25 cellular contexts compared by ENCODE assay signal in the genomic region with DNA sequence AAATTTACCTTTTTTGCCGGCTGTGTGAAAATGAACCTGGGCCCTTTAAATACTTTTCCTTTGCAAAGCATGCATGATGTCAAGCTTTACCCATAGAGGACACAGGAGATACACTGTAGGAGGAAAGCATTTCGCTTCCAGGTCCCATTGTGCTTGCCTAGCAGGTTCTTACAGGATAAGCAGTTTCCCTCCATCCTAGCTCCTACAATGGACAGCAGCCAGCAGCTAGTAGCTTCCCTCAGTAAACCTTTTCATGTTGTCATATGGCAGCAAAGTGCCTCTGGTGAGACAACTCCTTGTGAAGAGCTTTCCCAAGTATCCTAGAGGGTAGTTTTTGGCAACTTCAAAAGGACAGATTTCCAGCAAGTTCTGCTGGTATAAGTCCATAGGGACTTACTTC.
DNase-seq lines count a peak whose midpoint lies in the region; ATAC-seq, FAIRE-seq and TF ChIP-seq lines count a peak whose summit lies in the region.
"Had no signal": no experiment of that assay in that cellular context is flagged by ENCODE, and none has a peak within 500 bp of the region (broad histone marks: within the 10 kb centered on the region; RNA-seq: fewer than 3 reads in every experiment).

No MANE protein-coding gene starts in this region.

- H3K36me3 Mint-ChIP-seq in GM23338 (ENCODE audit: low read depth), result no peaks in the 10 kb centered on the region
- H3K36me3 Mint-ChIP-seq: CD4-positive, CD25-positive, alpha-beta regulatory T cell; IgD-negative memory B cell had no signal

- H3K9me3 Mint-ChIP-seq in GM23338, result no peaks in the 10 kb centered on the region
- H3K9me3 Mint-ChIP-seq: HFFc6, IgD-negative memory B cell had no signal

- H4K91ac ChIP-seq in H1 (replicated peaks; ENCODE audit: insufficient read length, low read length), result no peak overlapping the region

- H3K27me3 Mint-ChIP-seq in GM23338 (ENCODE audit: insufficient read depth, low read depth, poor library complexity), result no peaks in the 10 kb centered on the region

- H2AK5ac ChIP-seq in H1 (ENCODE audit: low read depth, low read length), result no peak overlapping the region

- H3K4me1 ChIP-seq in GM23338 (ENCODE audit: insufficient read depth) (no peaks in the 10 kb centered on the region), H1 (replicated peaks in 1 of 4; ENCODE audit: control insufficient read depth in 3 of 4, insufficient read depth in 4 of 4, low read length in 3 of 4) (no peaks in the 10 kb centered on the region), right lobe of liver (peaks cover 0 to 23% (median 0%) of the 10 kb centered on the region in 4 donors)
- H3K4me1 ChIP-seq: SJCRH30 had no signal

- H3K79me2 ChIP-seq in GM23338 (replicated peaks; ENCODE audit: insufficient read depth) (peaks cover 51% of the 10 kb centered on the region), H1 (ENCODE audit: control insufficient read depth in 1 of 2, insufficient read depth in 2 of 2, low read length in 2 of 2) (peaks cover 0 to 28% of the 10 kb centered on the region in 2 experiments; a peak in 2 of 4 replicates)

- no peaks in the 10 kb centered on the region for H3K27me3 ChIP-seq in GM23338 (ENCODE audit: insufficient read depth)
- H3K27me3 ChIP-seq in H1 (replicated peaks in 1 of 4; ENCODE audit: control insufficient read depth in 3 of 4, extremely low read depth in 1 of 4, insufficient read depth in 3 of 4, low read length in 3 of 4), result no peaks in the 10 kb centered on the region
- no peaks in the 10 kb centered on the region for H3K27me3 ChIP-seq in right lobe of liver
- H3K27me3 ChIP-seq: SJCRH30 had no signal

- no peak overlapping the region for H3K4me2 ChIP-seq in GM23338
- no peak overlapping the region for H3K4me2 ChIP-seq in H1 (ENCODE audit: insufficient read depth in 1 of 2, low read depth in 2 of 2, low read length in 2 of 2)

- H4K5ac ChIP-seq in H1 (ENCODE audit: insufficient read length, low read depth, low read length), result no peak overlapping the region

- POLR2A ChIA-PET in H1 (lab: Charles Lee; ENCODE audit: partially characterized antibody), result no interaction called here

- H3K18ac ChIP-seq in H1 (ENCODE audit: extremely low read depth, low read length), result no peak overlapping the region

- H3K4me3 ChIP-seq in GM23338 (no peak overlapping the region), LNCaP clone FGC (ENCODE audit: low read depth, low read length) (no peak overlapping the region), H1 (ENCODE audit: extremely low read depth in 1 of 4, insufficient read depth in 2 of 4, low read depth in 3 of 4, low read length in 4 of 4) (no peak overlapping the region), right lobe of liver (no peak overlapping the region)
- H3K4me3 ChIP-seq: GM23248, SJCRH30 had no signal

- no peaks in the 10 kb centered on the region for H3K9me3 ChIP-seq in H1 (ENCODE audit: insufficient read depth in 2 of 2, low read depth in 1 of 2, low read length in 1 of 2)
- no peaks in the 10 kb centered on the region for H3K9me3 ChIP-seq in right lobe of liver
- H3K9me3 ChIP-seq: Caco-2, SJCRH30 had no signal

- H3K4me3 Mint-ChIP-seq in GM23338, result no peak overlapping the region
- H3K4me3 Mint-ChIP-seq: B cell; CD4-positive, CD25-positive, alpha-beta regulatory T cell; HFFc6; IgD-negative memory B cell had no signal

- H3K4ac ChIP-seq in H1 (replicated peaks; ENCODE audit: insufficient read length, low read depth, low read length), result no peak overlapping the region

- H3K23me2 ChIP-seq in H1 (ENCODE audit: low read depth, low read length), result no peaks in the 10 kb centered on the region

- intact Hi-C loops in right lobe of liver (cut with DNase I), result no loop called here
- intact Hi-C loops in cardiac septum (cut with DNase I), result no loop called here

- TF ChIP-seq RAD21 in H1 (IDR thresholded peaks at IDR 0.05 in 1 of 2, conservative IDR thresholded peaks at IDR 0.05 in 1 of 2; ENCODE audit: low read depth in 2 of 2, low read length in 2 of 2), result no peak

- H2BK120ac ChIP-seq in H1 (replicated peaks; ENCODE audit: low read depth, low read length), result no peak overlapping the region

- peaks cover 7% of the 10 kb centered on the region; the same call in 2 of the 3 replicates for H3K4me1 Mint-ChIP-seq in GM23338
- H3K4me1 Mint-ChIP-seq: B cell; CD4-positive, CD25-positive, alpha-beta regulatory T cell; IgD-negative memory B cell had no signal

- no peak overlapping the region for H2BK5ac ChIP-seq in H1 (ENCODE audit: low read depth, low read length)

- ATAC-seq in GM23338 (peak; percentile 86), right lobe of liver (peak in 3 of 4 donors; percentile 20 to 36 (median 26)), HG02571 (IDR thresholded peaks at IDR 0.05; ENCODE audit: unreplicated experiment) (no peak), HG03097 (IDR thresholded peaks at IDR 0.05; ENCODE audit: low FRiP score, unreplicated experiment) (no peak), HG02610 (IDR thresholded peaks at IDR 0.05; ENCODE audit: unreplicated experiment) (no peak)

- H3K36me3 ChIP-seq in GM23338 (ENCODE audit: insufficient read depth) (no peaks in the 10 kb centered on the region), H1 (ENCODE audit: control insufficient read depth in 2 of 4, insufficient read depth in 4 of 4, low read length in 3 of 4) (no peaks in the 10 kb centered on the region), right lobe of liver (no peaks in the 10 kb centered on the region)
- H3K36me3 ChIP-seq: SJCRH30 had no signal

- H4K20me1 ChIP-seq in GM23338 (replicated peaks; ENCODE audit: insufficient read depth) (peaks cover 7% of the 10 kb centered on the region; the same call in 1 of the 2 replicates), H1 (replicated peaks in 1 of 2; ENCODE audit: control insufficient read depth in 1 of 2, insufficient read depth in 2 of 2, low read length in 2 of 2) (peaks cover 2% of the 10 kb centered on the region in 2 experiments)

- no peak overlapping the region for H4K8ac ChIP-seq in H1 (ENCODE audit: extremely low read depth, insufficient read depth, low read length)

- TF ChIP-seq POLR2A in H1 (IDR thresholded peaks at IDR 0.05; ENCODE audit: control extremely low read depth in 1 of 2, low read depth in 2 of 2, low read length in 2 of 2), result no peak
- TF ChIP-seq POLR2A in right lobe of liver (IDR thresholded peaks at IDR 0.05), result no peak

- no peak for TF ChIP-seq EP300 in H1 (IDR thresholded peaks at IDR 0.05; ENCODE audit: borderline replicate concordance in 1 of 2, low read depth in 2 of 2, low read length in 2 of 2)

- H2BK12ac ChIP-seq in H1 (ENCODE audit: low read depth, low read length), result no peak overlapping the region

- peak; percentile 48 for DNase-seq in GM23338 (ENCODE audit: low spot score)
- peak; percentile 68 for DNase-seq in LNCaP clone FGC (ENCODE audit: low read depth)
- no peak for DNase-seq in H1 (ENCODE audit: low read depth in 1 of 2, low spot score in 2 of 2)
- no peak for DNase-seq in right lobe of liver
- DNase-seq in cardiac septum (ENCODE audit: low spot score), result no peak
- DNase-seq: ACHN; Caco-2; CD4-positive, CD25-positive, alpha-beta regulatory T cell; DMS79; GM23248; HFFc6; NCI-H1105 treated with DMSO at 0.1 percent for 48 hours; NCI-H1694 treated with DMSO at 0.1 percent for 48 hours; NCI-H2171; NCI-H748 treated with DMSO at 0.1 percent for 48 hours; OCI-M1; SJCRH30 had no signal

- no peak overlapping the region for H3K14ac ChIP-seq in H1 (ENCODE audit: insufficient read length)

- H2BK20ac ChIP-seq in H1 (ENCODE audit: low read length), result no peak overlapping the region

- H3K27ac ChIP-seq in GM23338 (ENCODE audit: low read depth) (0 out of 2 replicates have a peak overlapping the region, but pooled peaks have one; percentile 27), H1 (ENCODE audit: low read depth, low read length) (no peak overlapping the region), right lobe of liver (no peak overlapping the region)
- H3K27ac ChIP-seq: GM23248, RWPE1, SJCRH30 had no signal

- no peak overlapping the region for H3K27ac Mint-ChIP-seq in GM23338
- H3K27ac Mint-ChIP-seq: B cell; CD4-positive, CD25-positive, alpha-beta regulatory T cell; HFFc6; IgD-negative memory B cell had no signal

- no peak overlapping the region for H3K9ac ChIP-seq in H1 (replicated peaks in 1 of 4; ENCODE audit: extremely low read depth in 1 of 4, low read depth in 3 of 4, low read length in 3 of 4)
- H3K9ac ChIP-seq: GM23248 had no signal

- no peak overlapping the region for H2BK15ac ChIP-seq in H1 (ENCODE audit: low read length)

- H3K79me1 ChIP-seq in H1 (ENCODE audit: low read depth, low read length), result no peaks in the 10 kb centered on the region

- CTCF ChIA-PET in H1 (lab: Charles Lee; ENCODE audit: partially characterized antibody), result interaction anchor here (0.6 to 1.7 kb wide), 5 partner anchors 13 to 116 kb away, joined by 3 to 8 read pairs (median 4); no protein-coding TSS in a partner anchor

- no peak for TF ChIP-seq CTCF in GM23338 (conservative IDR thresholded peaks at IDR 0.05; ENCODE audit: low read depth in 2 of 2)
- no peak for TF ChIP-seq CTCF in LNCaP clone FGC (IDR thresholded peaks at IDR 0.05; ENCODE audit: control insufficient read depth, extremely low read depth, insufficient read depth)
- TF ChIP-seq CTCF in H1 (IDR thresholded peaks at IDR 0.05; ENCODE audit: control extremely low read depth in 1 of 3, insufficient read depth in 1 of 3, low read depth in 1 of 3, low read length in 3 of 3), result no peak
- no peak for TF ChIP-seq CTCF in right lobe of liver (IDR thresholded peaks at IDR 0.05)

- no peak overlapping the region for H3K56ac ChIP-seq in H1 (replicated peaks; ENCODE audit: insufficient read length, low read depth, low read length)

- H2AFZ ChIP-seq in GM23338 (no peak overlapping the region), H1 (ENCODE audit: low read length) (no peak overlapping the region)
- H2AFZ ChIP-seq: GM23248 had no signal

- H3F3A ChIP-seq in GM23338 (replicated peaks; ENCODE audit: low read depth), result no peaks in the 10 kb centered on the region

- peak; percentile 58 for FAIRE-seq in H1 (lab: Jason Lieb, UNC)
- FAIRE-seq: G401.6, GM18507 had no signal

- no peaks in the 10 kb centered on the region for H3K9me2 ChIP-seq in GM23338 (ENCODE audit: insufficient read depth)

- WGBS in H1 (ENCODE audit: extremely low coverage in 1 of 2, insufficient coverage in 1 of 2, insufficient read length in 1 of 2, insufficient replicate concordance in 2 of 2, low coverage in 1 of 2, low lambda C conversion rate in 2 of 2, missing lambda C conversion rate in 1 of 2), 2 experiments, result 77% methylated on average over 2 of the region's 2 CpGs; no CpG with 5 or more reads in 1 of the 2 experiments
- WGBS in right lobe of liver (ENCODE audit: insufficient coverage, low coverage, low lambda C conversion rate, missing lambda C conversion rate), result 83% methylated on average over 2 of the region's 2 CpGs

- no peak overlapping the region for H3K23ac ChIP-seq in H1 (ENCODE audit: insufficient read length)

TF ChIP-seq in GM23338, 12 proteins besides CTCF, POLR2A, EP300 and RAD21 (continues in another document):
- TF ChIP-seq STAT1 (IDR thresholded peaks at IDR 0.05; ENCODE audit: unreplicated experiment), result no peak

TF ChIP-seq in H1, 55 proteins besides CTCF, POLR2A, EP300 and RAD21 (continues in another document):
- TF ChIP-seq ATF3 (IDR thresholded peaks at IDR 0.05; ENCODE audit: insufficient read depth, low read depth, low read length), result no peak

Comparison
In these comparisons a context has a peak if more than half of its experiments do, and no peak if none do; other contexts are left out.
1. ATAC-seq: peak in GM23338 (single experiment) and right lobe of liver (3 of 4); none in HG02571 (single experiment), HG03097 (single experiment) and HG02610 (single experiment).
2. DNase-seq: peak in GM23338 (single experiment) and LNCaP clone FGC (single experiment); none in H1 (0 of 2), right lobe of liver (0 of 3) and cardiac septum (single experiment).